Comparison of ENCODE assay signal across 1 cellular context in the genomic region with DNA sequence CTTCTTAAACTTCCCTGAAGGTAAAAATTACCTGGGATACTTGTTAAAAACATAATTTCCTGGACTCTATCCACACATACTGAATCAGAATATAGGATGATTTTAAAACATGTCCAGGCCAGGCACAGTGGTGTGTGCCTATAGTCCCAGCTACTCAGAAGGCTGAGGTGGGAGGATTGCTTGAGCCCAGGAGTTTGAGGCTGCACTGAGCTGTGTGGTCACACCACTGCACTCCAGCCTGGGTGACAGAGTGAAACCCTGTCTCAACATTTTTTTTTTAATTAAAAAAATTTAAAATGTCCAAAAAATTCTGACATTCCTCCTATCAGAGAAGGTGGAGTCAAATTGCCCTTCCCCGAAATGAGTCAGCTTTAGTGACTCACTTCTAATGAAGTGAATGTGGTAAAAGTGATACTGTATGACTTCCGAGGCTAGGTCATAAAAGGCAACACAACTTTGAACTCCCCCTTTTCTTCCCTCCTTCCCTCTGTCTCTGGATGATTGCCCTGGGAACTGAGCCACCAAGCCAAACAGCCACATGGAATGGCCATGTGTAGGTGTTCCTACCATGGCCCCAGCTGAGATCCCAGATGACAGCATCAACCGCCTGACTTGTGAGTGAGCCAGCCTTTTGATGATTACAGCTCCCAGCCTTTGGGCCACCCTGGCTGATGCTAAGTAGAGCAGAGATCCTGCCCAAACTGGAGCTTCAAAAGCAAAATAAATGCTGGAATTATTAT.
TF ChIP-seq lines count a peak whose summit lies in the region.

No MANE protein-coding gene starts in this region.

TF ChIP-seq in A549, 52 proteins besides CTCF, POLR2A, EP300 and RAD21 (continued from another document):
- TF ChIP-seq, protein P1, sequence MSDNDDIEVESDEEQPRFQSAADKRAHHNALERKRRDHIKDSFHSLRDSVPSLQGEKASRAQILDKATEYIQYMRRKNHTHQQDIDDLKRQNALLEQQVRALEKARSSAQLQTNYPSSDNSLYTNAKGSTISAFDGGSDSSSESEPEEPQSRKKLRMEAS (IDR thresholded peaks at IDR 0.05), result peak; percentile 72
- no peak for TF ChIP-seq SREBF2 (IDR thresholded peaks at IDR 0.05)
- no peak for TF ChIP-seq ZC3H11A (IDR thresholded peaks at IDR 0.05)
- TF ChIP-seq NPAS2 (CRISPR knock-in tag; IDR thresholded peaks at IDR 0.05; ENCODE audit: borderline replicate concordance), result no peak
- TF ChIP-seq, protein P2, sequence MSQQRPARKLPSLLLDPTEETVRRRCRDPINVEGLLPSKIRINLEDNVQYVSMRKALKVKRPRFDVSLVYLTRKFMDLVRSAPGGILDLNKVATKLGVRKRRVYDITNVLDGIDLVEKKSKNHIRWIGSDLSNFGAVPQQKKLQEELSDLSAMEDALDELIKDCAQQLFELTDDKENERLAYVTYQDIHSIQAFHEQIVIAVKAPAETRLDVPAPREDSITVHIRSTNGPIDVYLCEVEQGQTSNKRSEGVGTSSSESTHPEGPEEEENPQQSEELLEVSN (IDR thresholded peaks at IDR 0.05; ENCODE audit: borderline replicate concordance, low read depth), result no peak
- no peak for TF ChIP-seq RNF2 (IDR thresholded peaks at IDR 0.05; ENCODE audit: borderline replicate concordance, low read depth)
- TF ChIP-seq GATA3 (IDR thresholded peaks at IDR 0.05; ENCODE audit: borderline replicate concordance), result peak; percentile 60; the same call in 1 of the 2 replicates
- no peak for TF ChIP-seq PHF8 (IDR thresholded peaks at IDR 0.05; ENCODE audit: borderline replicate concordance, low read depth)
- no peak for TF ChIP-seq FOSB (CRISPR knock-in tag; IDR thresholded peaks at IDR 0.05)
- TF ChIP-seq CEBPB (IDR thresholded peaks at IDR 0.05), result peak in 1 of 2 experiments; percentile 30; a peak in 2 of 4 replicates
- TF ChIP-seq JUN (IDR thresholded peaks at IDR 0.05), result peak; percentile 49 to 60; a peak in 2 of 5 replicates
- TF ChIP-seq ESRRA (IDR thresholded peaks at IDR 0.05; ENCODE audit: borderline replicate concordance, low read length), result no peak
- no peak for TF ChIP-seq NFE2L2 (conservative IDR thresholded peaks at IDR 0.05; ENCODE audit: low read length)
